Comparison of ENCODE assay signal across 22 cellular contexts in the genomic region with DNA sequence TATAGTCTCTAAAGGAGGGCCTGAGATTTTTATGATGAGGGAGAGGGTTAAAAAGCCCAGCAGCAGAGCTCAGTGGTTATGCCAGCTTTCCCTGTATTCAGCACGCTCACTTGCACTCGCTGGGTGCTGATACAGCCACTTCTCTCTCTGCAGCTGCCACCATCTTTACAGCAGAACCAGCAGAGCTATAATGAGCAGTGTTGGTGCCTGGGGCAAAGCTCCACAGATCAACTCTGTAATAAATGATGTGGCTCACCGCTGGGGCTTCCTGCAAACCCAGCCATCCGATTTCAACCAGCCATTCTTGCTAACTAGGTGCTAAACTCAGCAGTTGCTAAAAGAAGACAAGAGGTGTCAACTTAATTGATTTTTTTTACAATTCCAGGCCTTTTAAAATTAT. TPM values are rescaled to one million over a fixed set of nuclear protein-coding genes. Genes with fewer than 3 reads are reported as not detected.
"Had no signal": no experiment of that assay in that cellular context is flagged by ENCODE, and none has a peak within 500 bp of the region (broad histone marks: within the 10 kb centered on the region; RNA-seq: fewer than 3 reads in every experiment).

No MANE protein-coding gene starts in this region.

- H3K36me3 Mint-ChIP-seq: activated CD4-positive, alpha-beta memory T cell treated with anti-CD3 and anti-CD28 coated beads for 36 hours; activated naive CD8-positive, alpha-beta T cell treated with anti-CD3 and anti-CD28 coated beads for 36 hours; natural killer cell had no signal

- H3K4me3 Mint-ChIP-seq: activated CD4-positive, alpha-beta memory T cell treated with anti-CD3 and anti-CD28 coated beads for 36 hours; activated naive CD8-positive, alpha-beta T cell treated with anti-CD3 and anti-CD28 coated beads for 36 hours; natural killer cell; T-helper 1 cell treated with Interleukin-12 subunit alpha and Interleukin-12 subunit beta and Interleukin-4 antibody, amounts not matched to agents 30 μg/mL and 1 μg/mL, for 36 hours had no signal

- H3K4me3 ChIP-seq: left ventricle myocardium inferior, ovary, prostate gland, right atrium auricular region, spleen, thoracic aorta had no signal

- H3K4me1 ChIP-seq: prostate gland, right atrium auricular region had no signal

- H3K27me3 ChIP-seq: ovary, right atrium auricular region had no signal

- H3K27ac ChIP-seq: left ventricle myocardium inferior, ovary, prostate gland, right atrium auricular region, thoracic aorta had no signal

- H3K27ac Mint-ChIP-seq: activated CD4-positive, alpha-beta memory T cell treated with anti-CD3 and anti-CD28 coated beads for 36 hours; activated naive CD8-positive, alpha-beta T cell treated with anti-CD3 and anti-CD28 coated beads for 36 hours; natural killer cell; T-helper 1 cell treated with Interleukin-12 subunit alpha and Interleukin-12 subunit beta and Interleukin-4 antibody, amounts not matched to agents 30 μg/mL and 1 μg/mL, for 36 hours had no signal

- ATAC-seq: natural killer cell had no signal

- H3K9me3 Mint-ChIP-seq: activated CD4-positive, alpha-beta memory T cell treated with anti-CD3 and anti-CD28 coated beads for 36 hours; activated naive CD8-positive, alpha-beta T cell treated with anti-CD3 and anti-CD28 coated beads for 36 hours; natural killer cell; T-helper 1 cell treated with Interleukin-12 subunit alpha and Interleukin-12 subunit beta and Interleukin-4 antibody, amounts not matched to agents 30 μg/mL and 1 μg/mL, for 36 hours had no signal

- H3K9me3 ChIP-seq: left ventricle myocardium inferior, ovary, prostate gland, right atrium auricular region, spleen, thoracic aorta had no signal

- H3K36me3 ChIP-seq: left ventricle myocardium inferior, ovary, prostate gland, right atrium auricular region, spleen, thoracic aorta had no signal

- DNase-seq: activated CD4-positive, alpha-beta memory T cell treated with anti-CD3 and anti-CD28 coated beads for 36 hours; activated CD4-positive, alpha-beta T cell treated with anti-CD3 and anti-CD28 coated beads for 48 hours; activated CD4-positive, CD25-positive, alpha-beta regulatory T cell; activated naive CD4-positive, alpha-beta T cell treated with Interleukin-2 at 50 U/mL for 16 hours; activated naive CD8-positive, alpha-beta T cell treated with anti-CD3 and anti-CD28 coated beads for 36 hours; activated T-cell treated with anti-CD3 and anti-CD28 coated beads, Interleukin-2, amount 50 U/mL, for 48 hours; cerebellar nuclear complex; cortex of kidney; erythroblast; foreskin fibroblast; kidney; left ventricle myocardium inferior; natural killer cell; ovary; spleen; stimulated activated CD4-positive, alpha-beta T cell treated with anti-CD3 and anti-CD28 coated beads, Interleukin-4, amount 100 ng/mL, for 1 hour; stimulated activated naive CD4-positive, alpha-beta T cell; T1000 had no signal

RNA-seq across cellular contexts. Expression of a gene that starts 48.0 kb away (rescaled TPM):
- total RNA-seq: activated naive CD8-positive, alpha-beta T cell treated with anti-CD3 and anti-CD28 coated beads for 36 hours; natural killer cell had no signal
